In genomic region chr4:158211288-158211687, GRCh38 we compare ENCODE assay signal across 1 cellular context.
TF ChIP-seq lines count a peak whose summit lies in the region.

No MANE protein-coding gene starts in this region.

TF ChIP-seq in K562, 482 proteins besides CTCF, POLR2A, EP300 and RAD21 (continued from another document):
- TF ChIP-seq ZNF318 (IDR thresholded peaks at IDR 0.05; ENCODE audit: borderline replicate concordance in 1 of 2, low read depth in 1 of 2) (no peak), ZC3H8 (IDR thresholded peaks at IDR 0.05) (no peak), CBFA2T2 (conservative IDR thresholded peaks at IDR 0.05) (0 out of 2 replicates have a peak, but pooled peaks have one; percentile 14), HMBOX1 (IDR thresholded peaks at IDR 0.05) (peak; percentile 40; the same call in 1 of the 2 replicates)
- TF ChIP-seq, protein P1, sequence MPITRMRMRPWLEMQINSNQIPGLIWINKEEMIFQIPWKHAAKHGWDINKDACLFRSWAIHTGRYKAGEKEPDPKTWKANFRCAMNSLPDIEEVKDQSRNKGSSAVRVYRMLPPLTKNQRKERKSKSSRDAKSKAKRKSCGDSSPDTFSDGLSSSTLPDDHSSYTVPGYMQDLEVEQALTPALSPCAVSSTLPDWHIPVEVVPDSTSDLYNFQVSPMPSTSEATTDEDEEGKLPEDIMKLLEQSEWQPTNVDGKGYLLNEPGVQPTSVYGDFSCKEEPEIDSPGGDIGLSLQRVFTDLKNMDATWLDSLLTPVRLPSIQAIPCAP (CRISPR knock-in tag; IDR thresholded peaks at IDR 0.05; ENCODE audit: borderline replicate concordance): no peak
- TF ChIP-seq, protein P2, sequence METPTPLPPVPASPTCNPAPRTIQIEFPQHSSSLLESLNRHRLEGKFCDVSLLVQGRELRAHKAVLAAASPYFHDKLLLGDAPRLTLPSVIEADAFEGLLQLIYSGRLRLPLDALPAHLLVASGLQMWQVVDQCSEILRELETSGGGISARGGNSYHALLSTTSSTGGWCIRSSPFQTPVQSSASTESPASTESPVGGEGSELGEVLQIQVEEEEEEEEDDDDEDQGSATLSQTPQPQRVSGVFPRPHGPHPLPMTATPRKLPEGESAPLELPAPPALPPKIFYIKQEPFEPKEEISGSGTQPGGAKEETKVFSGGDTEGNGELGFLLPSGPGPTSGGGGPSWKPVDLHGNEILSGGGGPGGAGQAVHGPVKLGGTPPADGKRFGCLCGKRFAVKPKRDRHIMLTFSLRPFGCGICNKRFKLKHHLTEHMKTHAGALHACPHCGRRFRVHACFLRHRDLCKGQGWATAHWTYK (CRISPR knock-in tag; IDR thresholded peaks at IDR 0.05): no peak
TF ChIP-seq in K562: peak in this region for 15.
